8 cellular contexts compared by ENCODE assay signal in genomic region chr19:7920520-7921301, GRCh38. TPM values are rescaled to one million over a fixed set of nuclear protein-coding genes. Genes with fewer than 3 reads are reported as not detected.
DNase-seq lines count a peak whose midpoint lies in the region; ATAC-seq, FAIRE-seq and TF ChIP-seq lines count a peak whose summit lies in the region.

No MANE protein-coding gene starts in this region.

- no peaks in the 10 kb centered on the region for H3K9me3 ChIP-seq in astrocyte (ENCODE audit: insufficient read depth, low read depth, low read length)
- H3K9me3 ChIP-seq in hepatocyte (ENCODE audit: low read depth): no peaks in the 10 kb centered on the region

- H3K27ac ChIP-seq in astrocyte (ENCODE audit: low read depth, low read length): peak overlapping the region; percentile 83
- peak overlapping the region; percentile 93 for H3K27ac ChIP-seq in hepatocyte

- in situ Hi-C loops in GM13976 (cut with MboI; ENCODE audit: low sequenced_read_pairs, unreplicated experiment): no loop called here

- H3K36me3 ChIP-seq in astrocyte (ENCODE audit: insufficient read depth, low read length) (peaks cover 3% of the 10 kb centered on the region), hepatocyte (replicated peaks; ENCODE audit: insufficient read depth, low read depth) (no peaks in the 10 kb centered on the region)

- FAIRE-seq in astrocyte (lab: Jason Lieb, UNC): no peak

- H3K36me3 Mint-ChIP-seq in astrocyte (ENCODE audit: low read depth, unreplicated experiment): no peaks in the 10 kb centered on the region

- H2AFZ ChIP-seq in astrocyte (ENCODE audit: low read depth, low read length) (peak overlapping the region; percentile 81), hepatocyte (peak overlapping the region; percentile 84)

- peak overlapping the region; percentile 82 for H3K4me3 Mint-ChIP-seq in astrocyte (ENCODE audit: unreplicated experiment)

- H3K27me3 Mint-ChIP-seq in astrocyte (ENCODE audit: low read depth, unreplicated experiment): peaks cover 4% of the 10 kb centered on the region

- 10% methylated on average over 25 of the region's 62 CpGs for WGBS in hepatocyte (ENCODE audit: low lambda C conversion rate, missing lambda C conversion rate)

- H3K27me3 ChIP-seq in astrocyte (ENCODE audit: insufficient read depth, low read length): peaks cover 17% of the 10 kb centered on the region
- H3K27me3 ChIP-seq in hepatocyte: peaks cover 21% of the 10 kb centered on the region

- H3K9me2 ChIP-seq in hepatocyte (replicated peaks; ENCODE audit: insufficient read depth): no peaks in the 10 kb centered on the region

- H3K9me3 Mint-ChIP-seq in astrocyte (ENCODE audit: unreplicated experiment): no peaks in the 10 kb centered on the region

- peak overlapping the region; percentile 99 for H3K4me2 ChIP-seq in astrocyte (ENCODE audit: low read length)
- peak overlapping the region; percentile 87 for H3K4me2 ChIP-seq in hepatocyte

- DNase-seq in GM13976 (ENCODE audit: low spot score): peak; percentile 98
- peak; percentile 66 for DNase-seq in NCI-H187 treated with DMSO at 0.1 percent for 48 hours (lab: John Stamatoyannopoulos, UW)
- peak; percentile 100 for DNase-seq in T-helper 22 cell (ENCODE audit: low read depth)
- DNase-seq in astrocyte (ENCODE audit: low read depth): peak; percentile 82
- DNase-seq in hepatocyte (ENCODE audit: low spot score): peak; percentile 100
- DNase-seq in retina: peak; percentile 76
- DNase-seq in HPDE6-E6E7 (ENCODE audit: extremely low spot score): no peak

- peak overlapping the region; percentile 73 for H3K4me3 ChIP-seq in astrocyte (ENCODE audit: insufficient read depth, low read depth, low read length)
- peak overlapping the region; percentile 83 for H3K4me3 ChIP-seq in hepatocyte

- H3K9ac ChIP-seq in astrocyte (ENCODE audit: low read length): peak overlapping the region; percentile 85

- H3K27ac Mint-ChIP-seq in astrocyte (ENCODE audit: unreplicated experiment): peak overlapping the region; percentile 26

- H3K4me1 ChIP-seq in astrocyte (ENCODE audit: insufficient read depth, low read length) (peaks cover 30% of the 10 kb centered on the region), hepatocyte (ENCODE audit: insufficient read depth) (peaks cover 35% of the 10 kb centered on the region)

- peak; percentile 44 for ATAC-seq in HG02884 (IDR thresholded peaks at IDR 0.05; ENCODE audit: unreplicated experiment)

- TF ChIP-seq CTCF in GM13976 (IDR thresholded peaks at IDR 0.05; ENCODE audit: borderline replicate concordance, control extremely low read depth, extremely low read depth, insufficient read depth, missing control alignments): no peak
- no peak for TF ChIP-seq CTCF in astrocyte (IDR thresholded peaks at IDR 0.05; ENCODE audit: insufficient read depth, low read depth, low read length)
- no peak for TF ChIP-seq CTCF in hepatocyte (IDR thresholded peaks at IDR 0.05; ENCODE audit: poor library complexity)

- H3K79me2 ChIP-seq in astrocyte (ENCODE audit: insufficient read depth, low read length): peaks cover 6% of the 10 kb centered on the region
- H3K79me2 ChIP-seq in hepatocyte: no peaks in the 10 kb centered on the region

- peaks cover 5% of the 10 kb centered on the region for H3K4me1 Mint-ChIP-seq in astrocyte (ENCODE audit: low read depth, unreplicated experiment)

- H4K20me1 ChIP-seq in astrocyte (ENCODE audit: insufficient read depth, low read length) (peaks cover 19% of the 10 kb centered on the region), hepatocyte (ENCODE audit: insufficient read depth, poor library complexity, severe bottlenecking) (no peaks in the 10 kb centered on the region)

RNA-seq across cellular contexts. Expression of gene SNAPC2, which starts 0.6 kb away (rescaled TPM):
- total RNA-seq in astrocyte (14.7 and 15.2 TPM in 2 replicates), hepatocyte (6.5 and 11.8 TPM in 2 replicates)
- 17.5 and 21.0 TPM in 2 replicates for polyA plus RNA-seq in hepatocyte

RNA-seq across cellular contexts. Expression of gene CTXN1, which starts 5.2 kb away (rescaled TPM):
- total RNA-seq in astrocyte (49.5 and 55.9 TPM in 2 replicates), hepatocyte (4.3 and 5.2 TPM in 2 replicates)
- 13.5 and 14.5 TPM in 2 replicates for polyA plus RNA-seq in hepatocyte

RNA-seq across cellular contexts. Expression of gene TGFBR3L, which starts 6.1 kb away (rescaled TPM):
- total RNA-seq in astrocyte (2.8 and 4.6 TPM in 2 replicates), hepatocyte (0.52 TPM in 1 of 2 replicates, not detected in the other)
- 3.3 and 8.5 TPM in 2 replicates for polyA plus RNA-seq in hepatocyte

RNA-seq across cellular contexts. Expression of gene MAP2K7, which starts 17.0 kb away (rescaled TPM):
- total RNA-seq in astrocyte (20.9 and 22.9 TPM in 2 replicates), hepatocyte (13.6 and 13.8 TPM in 2 replicates)
- polyA plus RNA-seq in hepatocyte: 11.8 and 12.8 TPM in 2 replicates

RNA-seq across cellular contexts. Expression of gene TIMM44, which starts 22.8 kb away (rescaled TPM):
- total RNA-seq in astrocyte (60.5 and 71.1 TPM in 2 replicates), hepatocyte (52.0 and 61.7 TPM in 2 replicates)
- 40.7 and 54.9 TPM in 2 replicates for polyA plus RNA-seq in hepatocyte
